ENCODE assay signal across 12 cellular contexts in the genomic region with DNA sequence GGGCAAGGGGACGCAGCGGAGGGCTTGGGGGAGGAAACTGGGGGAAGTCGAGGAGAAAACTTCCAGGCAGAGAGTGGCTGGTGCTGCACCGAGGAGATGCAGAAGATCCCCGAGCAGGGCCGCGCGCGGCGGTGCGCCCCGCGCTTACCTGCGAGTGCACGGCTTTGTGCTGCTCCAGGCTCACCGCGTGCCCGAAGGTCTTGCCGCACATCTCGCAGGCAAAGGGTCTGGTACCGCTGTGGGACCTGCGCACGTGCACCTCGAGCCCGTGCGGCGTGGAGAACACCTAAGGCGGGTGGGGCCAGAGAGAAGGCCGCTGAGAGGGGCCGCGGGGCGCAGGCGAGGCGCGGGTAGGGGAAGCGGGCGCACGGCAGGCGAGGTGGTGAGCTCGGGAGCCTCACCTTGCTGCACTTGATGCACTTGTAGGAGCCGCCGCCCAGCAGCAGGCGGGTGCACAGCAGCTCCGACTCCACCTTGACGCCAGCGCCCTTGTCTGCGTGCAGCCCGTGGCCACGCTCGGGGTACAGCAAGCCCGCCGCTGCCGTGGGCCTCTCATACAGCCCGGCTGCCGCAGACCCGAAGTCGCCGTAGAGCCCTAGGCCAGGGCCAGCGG. TPM values are rescaled to one million over a fixed set of nuclear protein-coding genes. Genes with fewer than 3 reads are reported as not detected.
A peak's percentile ranks its signal among the peaks of the same experiment; 100 is the strongest.
DNase-seq lines count a peak whose midpoint lies in the region; ATAC-seq, FAIRE-seq and TF ChIP-seq lines count a peak whose summit lies in the region.
"Had no signal": no experiment of that assay in that cellular context is flagged by ENCODE, and none has a peak within 500 bp of the region (broad histone marks: within the 10 kb centered on the region; RNA-seq: fewer than 3 reads in every experiment).

No MANE protein-coding gene starts in this region.

- H3K9ac ChIP-seq in HepG2 (ENCODE audit: insufficient read depth, low read depth, low read length): no peak overlapping the region

- no peaks in the 10 kb centered on the region for H3K27me3 Mint-ChIP-seq in central memory CD8-positive, alpha-beta T cell

- H4K20me1 ChIP-seq in HepG2 (ENCODE audit: insufficient read depth, low read length): no peaks in the 10 kb centered on the region

- H3K36me3 ChIP-seq in heart left ventricle (no peaks in the 10 kb centered on the region), HepG2 (replicated peaks in 1 of 2; ENCODE audit: control insufficient read depth in 1 of 2, insufficient read depth in 2 of 2, low read length in 2 of 2) (peaks cover 2 to 19% of the 10 kb centered on the region in 2 experiments; a peak in 4 of 5 replicates), thymus (ENCODE audit: control insufficient read depth, insufficient read depth) (peaks cover 29% of the 10 kb centered on the region)

- H3K36me3 Mint-ChIP-seq in central memory CD8-positive, alpha-beta T cell (ENCODE audit: insufficient read depth): peaks cover 50% of the 10 kb centered on the region

- no peak for TF ChIP-seq RAD21 in HepG2 (CRISPR knock-in tag; IDR thresholded peaks at IDR 0.05)

- H3K79me2 ChIP-seq in HepG2 (ENCODE audit: insufficient read depth, low read length): no peaks in the 10 kb centered on the region

- TF ChIP-seq CTCF in heart left ventricle (IDR thresholded peaks at IDR 0.05) (no peak), HepG2 (CRISPR knock-in tag; IDR thresholded peaks at IDR 0.05) (no peak)

- H3K27me3 ChIP-seq in heart left ventricle (peaks cover 43 to 76% (median 59%) of the 10 kb centered on the region in 9 donors), HepG2 (ENCODE audit: control insufficient read depth in 1 of 2, insufficient read depth in 2 of 2, low read length in 2 of 2) (no peaks in the 10 kb centered on the region; a peak in 1 of 5 replicates), thymus (ENCODE audit: control insufficient read depth, insufficient read depth) (no peaks in the 10 kb centered on the region)

- no peak overlapping the region for H2AFZ ChIP-seq in HepG2 (ENCODE audit: low read length)

- H3K4me3 ChIP-seq in heart left ventricle: peak overlapping the region in 8 of 12 donors; percentile 4 to 57 (median 28)
- no peak overlapping the region for H3K4me3 ChIP-seq in HepG2 (replicated peaks in 1 of 3; ENCODE audit: insufficient read depth in 1 of 3, low read depth in 2 of 3, low read length in 3 of 3)
- peak overlapping the region; percentile 6 for H3K4me3 ChIP-seq in thymus (ENCODE audit: low read length)

- H3K4me1 ChIP-seq in heart left ventricle: peaks cover 12 to 52% (median 42%) of the 10 kb centered on the region in 12 donors
- peaks cover 14% of the 10 kb centered on the region for H3K4me1 ChIP-seq in HepG2 (ENCODE audit: insufficient read depth, low read length)
- peaks cover 36% of the 10 kb centered on the region for H3K4me1 ChIP-seq in thymus (ENCODE audit: control insufficient read depth, insufficient read depth, low read length)

- in situ Hi-C loops in HepG2 (cut with HindIII; ENCODE audit: extremely low pct_ligation_motif_present, low pct_unique_long_range_greater_than_20kb): loop anchor here (5.0 kb wide), 1 partner anchor 117 kb away; no protein-coding TSS in a partner anchor

- peak in 1 of 5 donors; percentile 23 for DNase-seq in heart left ventricle
- DNase-seq in cardiac septum (ENCODE audit: low spot score): no peak
- no peak for DNase-seq in central memory CD8-positive, alpha-beta T cell (ENCODE audit: low spot score in 2 of 2)
- no peak for DNase-seq in HepG2 (ENCODE audit: low spot score)
- no peak for DNase-seq in hippocampal formation (lab: John Stamatoyannopoulos, UW)
- DNase-seq in NCI-H1436 treated with DMSO at 0.1 percent for 48 hours (lab: John Stamatoyannopoulos, UW): no peak
- no peak for DNase-seq in inferior parietal cortex (ENCODE audit: extremely low spot score)
- DNase-seq: PC-3; stimulated activated CD4-positive, alpha-beta T cell treated with anti-CD3 and anti-CD28 coated beads, Interleukin-1b, Interleukin-23, amount 100 ng/mL, for 48 hours had no signal

- peak overlapping the region; percentile 87 for H3K27ac Mint-ChIP-seq in central memory CD8-positive, alpha-beta T cell (ENCODE audit: low read depth)
- H3K27ac Mint-ChIP-seq: dendritic cell treated with granulocyte-macrophage colony-stimulating factor and Interleukin-4, amounts not matched to agents 40 ng/mL and 50 ng/mL, for 4 days had no signal

- POLR2A ChIA-PET in HepG2 (lab: Yijun Ruan, JAX): no interaction called here

- no peaks in the 10 kb centered on the region for H3K9me3 ChIP-seq in heart left ventricle
- no peaks in the 10 kb centered on the region for H3K9me3 ChIP-seq in HepG2 (ENCODE audit: low read length)
- peaks cover 1% of the 10 kb centered on the region for H3K9me3 ChIP-seq in thymus (ENCODE audit: control insufficient read depth)

- intact Hi-C loops in heart left ventricle (cut with DNase I) (loop anchor here in 1 of 10 donors (10.0 kb wide), 1 partner anchor 344 kb away; no protein-coding TSS in a partner anchor), cardiac septum (cut with DNase I) (no loop called here), HepG2 (cut with micrococcal nuclease; ENCODE audit: unreplicated experiment) (no loop called here)

- H3K9me3 Mint-ChIP-seq in central memory CD8-positive, alpha-beta T cell: no peaks in the 10 kb centered on the region
- H3K9me3 Mint-ChIP-seq: dendritic cell treated with granulocyte-macrophage colony-stimulating factor and Interleukin-4, amounts not matched to agents 40 ng/mL and 50 ng/mL, for 4 days had no signal

- 15 to 62% (median 23%) methylated on average over 8 to 59 of the region's 59 CpGs for WGBS in heart left ventricle, 4 donors
- WGBS in HepG2 (ENCODE audit: low lambda C conversion rate): 98% methylated on average over 51 of the region's 59 CpGs
- 95% methylated on average over 59 of the region's 59 CpGs for WGBS in thymus

- no peak overlapping the region for H3K4me2 ChIP-seq in HepG2 (ENCODE audit: low read depth, low read length)

- H3K27ac ChIP-seq in heart left ventricle: no peak overlapping the region
- no peak overlapping the region for H3K27ac ChIP-seq in HepG2 (ENCODE audit: extremely low read length, insufficient read depth, low read length)
- H3K27ac ChIP-seq in thymus (ENCODE audit: low read depth): no peak overlapping the region

- H3K4me1 Mint-ChIP-seq in central memory CD8-positive, alpha-beta T cell: peaks cover 68% of the 10 kb centered on the region

- peak overlapping the region; percentile 28 for H3K4me3 Mint-ChIP-seq in central memory CD8-positive, alpha-beta T cell
- H3K4me3 Mint-ChIP-seq: dendritic cell treated with granulocyte-macrophage colony-stimulating factor and Interleukin-4, amounts not matched to agents 40 ng/mL and 50 ng/mL, for 4 days had no signal

- FAIRE-seq in HepG2 (lab: Jason Lieb, UNC): no peak
- FAIRE-seq: H54 had no signal

- CTCF ChIA-PET in HepG2 (lab: Yijun Ruan, JAX; ENCODE audit: low intra/inter-chr PET ratio, low total read pairs): no interaction called here

- no peak for TF ChIP-seq EP300 in HepG2 (IDR thresholded peaks at IDR 0.05; ENCODE audit: low read depth in 2 of 2, low read length in 2 of 2)
- no peak for TF ChIP-seq EP300 in HepG2 (CRISPR knock-in tag; IDR thresholded peaks at IDR 0.05; ENCODE audit: borderline replicate concordance)

- TF ChIP-seq POLR2A in heart left ventricle (IDR thresholded peaks at IDR 0.05) (no peak), HepG2 (IDR thresholded peaks at IDR 0.05; ENCODE audit: insufficient read depth in 1 of 2, low read depth in 2 of 2, low read length in 2 of 2) (no peak)

- BruUV-seq in HepG2 (replicated peaks; lab: Mats Ljungman, UMichigan): no TSS peak

- ATAC-seq in heart left ventricle (peak in 1 of 4 donors; percentile 5), HepG2 (no peak)
- no peak for ATAC-seq in central memory CD8-positive, alpha-beta T cell (replicated peaks; ENCODE audit: extremely low read depth, poor library complexity, severe bottlenecking)
- ATAC-seq: PC-3 had no signal

TF ChIP-seq in HepG2, 621 proteins besides CTCF, POLR2A, EP300 and RAD21 (continues in another document):
- peak; percentile 69 for TF ChIP-seq RBFOX2 (IDR thresholded peaks at IDR 0.05; ENCODE audit: low read depth, low read length)
- no peak for TF ChIP-seq SMAD9 (CRISPR knock-in tag; IDR thresholded peaks at IDR 0.05)

RNA-seq across cellular contexts. Expression of gene GFI1, which starts 6.4 kb away (rescaled TPM):
- total RNA-seq in heart left ventricle (under 1 TPM in 7 of 9 donors, not detected in 2; 0.08 to 0.93 (median 0.26) TPM), cardiac septum (0.19 TPM), HepG2 (2016; rRNA removed; fragmentation: Illumina TruSeq; extraction: Trizol) (10.0 and 10.3 TPM in 2 replicates)
- polyA plus RNA-seq in heart left ventricle (under 1 TPM; 0.04 to 0.12 TPM), HepG2 (2011; rRNA removed) (8.7 and 10.5 TPM in 2 replicates), thymus (12.6 TPM)
- total RNA-seq in HepG2 (2016; cell fraction: cytosol; rRNA removed; fragmentation: Illumina TruSeq; extraction: Trizol; ENCODE audit: low read depth): 2.2 and 2.4 TPM in 2 replicates
- 7.8 and 10.1 TPM in 2 replicates for total RNA-seq in HepG2 (2016; cell fraction: insoluble cytoplasmic fraction; rRNA removed; fragmentation: Illumina TruSeq; extraction: Trizol)
- total RNA-seq in HepG2 (2016; cell fraction: membrane; rRNA removed; fragmentation: Illumina TruSeq; extraction: Trizol): 7.6 and 8.3 TPM in 2 replicates
- total RNA-seq in HepG2 (2016; cell fraction: nucleus; rRNA removed; fragmentation: Illumina TruSeq; extraction: Trizol): 8.2 and 9.3 TPM in 2 replicates
- 6.4 and 8.9 TPM in 2 replicates for polyA plus RNA-seq in HepG2 (2011; cell fraction: cytosol; rRNA removed)
- polyA plus RNA-seq in HepG2 (2011; cell fraction: nucleus; rRNA removed): 20.6 and 24.5 TPM in 2 replicates
- 5.6 and 9.4 TPM in 2 replicates for polyA plus RNA-seq in HepG2 (2012)
- polyA plus RNA-seq in HepG2 (2016; cell fraction: cytosol; fragmentation: Illumina TruSeq; extraction: Trizol; ENCODE audit: low read depth): 1.7 and 1.8 TPM in 2 replicates
- polyA plus RNA-seq in HepG2 (2016; cell fraction: insoluble cytoplasmic fraction; fragmentation: Illumina TruSeq; extraction: Trizol; ENCODE audit: low read depth): 9.4 and 11.2 TPM in 2 replicates
- 5.1 and 6.1 TPM in 2 replicates for polyA plus RNA-seq in HepG2 (2016; cell fraction: membrane; fragmentation: Illumina TruSeq; extraction: Trizol; ENCODE audit: low read depth)
- polyA plus RNA-seq in HepG2 (2016; cell fraction: nucleus; fragmentation: Illumina TruSeq; extraction: Trizol; ENCODE audit: insufficient read depth, low read depth): 17.1 and 17.5 TPM in 2 replicates
- 1.0 and 21.8 TPM in 2 replicates for polyA minus RNA-seq in HepG2 (2011; rRNA and poly(A)+ RNA removed; ENCODE audit: low replicate concordance)
- polyA minus RNA-seq in HepG2 (2011; cell fraction: cytosol; rRNA and poly(A)+ RNA removed): 6.8 and 9.8 TPM in 2 replicates
- 14.0 and 15.8 TPM in 2 replicates for polyA minus RNA-seq in HepG2 (2011; cell fraction: nucleus; rRNA and poly(A)+ RNA removed)

Comparison
In these comparisons a context has a peak if more than half of its experiments do, and no peak if none do; other contexts are left out.
1. H3K4me3 ChIP-seq: peak in heart left ventricle (8 of 12) and thymus (single experiment); none in HepG2 (0 of 3).